ENCODE assay signal across 22 cellular contexts in genomic region chr5:14181299-14181968, GRCh38. TPM values are rescaled to one million over a fixed set of nuclear protein-coding genes. Genes with fewer than 3 reads are reported as not detected.
DNase-seq lines count a peak whose midpoint lies in the region; ATAC-seq, FAIRE-seq and TF ChIP-seq lines count a peak whose summit lies in the region.
"Had no signal": no experiment of that assay in that cellular context is flagged by ENCODE, and none has a peak within 500 bp of the region (broad histone marks: within the 10 kb centered on the region; RNA-seq: fewer than 3 reads in every experiment).

No MANE protein-coding gene starts in this region.

- peak overlapping the region in 1 of 2 experiments; percentile 76 for H2BK12ac ChIP-seq in mesenchymal stem cell (ENCODE audit: low read length in 2 of 2)

- H3K4me1 ChIP-seq in astrocyte (ENCODE audit: insufficient read depth, low read length), result peaks cover 90% of the 10 kb centered on the region
- peaks cover 41% of the 10 kb centered on the region for H3K4me1 ChIP-seq in mesenchymal stem cell (ENCODE audit: control insufficient read depth, insufficient read depth, low read depth, low read length)
- H3K4me1 ChIP-seq in stomach smooth muscle (ENCODE audit: control insufficient read depth, insufficient read depth, low read length), result peaks cover 41% of the 10 kb centered on the region
- H3K4me1 ChIP-seq in mucosa of descending colon (ENCODE audit: low read depth), result peaks cover 37% of the 10 kb centered on the region

- DNase-seq in HFFc6 (no peak), astrocyte (ENCODE audit: low read depth) (no peak), mesenchymal stem cell (no peak), NCI-H446 (lab: John Stamatoyannopoulos, UW) (no peak), iPS-NIHi7 (ENCODE audit: extremely low spot score) (no peak), mucosa of descending colon (no peak)
- DNase-seq: activated CD4-positive, alpha-beta memory T cell treated with anti-CD3 and anti-CD28 coated beads for 36 hours; activated T-cell treated with anti-CD3 and anti-CD28 coated beads, Interleukin-2, amount 50 U/mL, for 1 hour; caudate nucleus; DMS153; effector CD8-positive, alpha-beta T cell; GOT3; KG1; NCI-H1092; NCI-H69; occipital lobe; stimulated activated CD4-positive, alpha-beta T cell treated with anti-CD3 and anti-CD28 coated beads, Interleukin-4, amount 100 ng/mL, for 24 hours; thyroid gland had no signal

- peak overlapping the region; percentile 14 for H3K4me2 ChIP-seq in astrocyte (ENCODE audit: low read length)
- H3K4me2 ChIP-seq in mesenchymal stem cell (ENCODE audit: low read length, poor library complexity, severe bottlenecking), result no peak overlapping the region

- H3K4me3 Mint-ChIP-seq in HFFc6 (peak overlapping the region; percentile 45; the same call in 1 of the 2 replicates), astrocyte (ENCODE audit: unreplicated experiment) (no peak overlapping the region)
- H3K4me3 Mint-ChIP-seq: activated CD4-positive, alpha-beta memory T cell treated with anti-CD3 and anti-CD28 coated beads for 36 hours; activated naive CD8-positive, alpha-beta T cell had no signal

- no peak overlapping the region for H2BK120ac ChIP-seq in mesenchymal stem cell (ENCODE audit: low read depth, low read length)

- H4K91ac ChIP-seq in mesenchymal stem cell (ENCODE audit: low read length), result peak overlapping the region; percentile 78

- H3K27ac ChIP-seq in astrocyte (ENCODE audit: low read depth, low read length) (peak overlapping the region; percentile 67), mesenchymal stem cell (ENCODE audit: low read length, poor library complexity, severe bottlenecking) (no peak overlapping the region), stomach smooth muscle (ENCODE audit: low read length) (peak overlapping the region; percentile 98)
- H3K27ac ChIP-seq: thyroid gland had no signal

- peak overlapping the region; percentile 97 for H4K8ac ChIP-seq in mesenchymal stem cell (ENCODE audit: low read length)

- H3K36me3 ChIP-seq in astrocyte (ENCODE audit: insufficient read depth, low read length), result no peaks in the 10 kb centered on the region
- peaks cover 0 to under 1% of the 10 kb centered on the region in 2 experiments for H3K36me3 ChIP-seq in mesenchymal stem cell (ENCODE audit: control insufficient read depth in 1 of 2, insufficient read depth in 2 of 2, low read depth in 1 of 2, low read length in 2 of 2)
- H3K36me3 ChIP-seq in stomach smooth muscle (ENCODE audit: control insufficient read depth in 2 of 2, insufficient read depth in 2 of 2, low read length in 2 of 2), result no peaks in the 10 kb centered on the region
- no peaks in the 10 kb centered on the region for H3K36me3 ChIP-seq in mucosa of descending colon (ENCODE audit: low read depth)
- H3K36me3 ChIP-seq: thyroid gland had no signal

- H3K27me3 ChIP-seq in astrocyte (ENCODE audit: insufficient read depth, low read length), result no peaks in the 10 kb centered on the region
- H3K27me3 ChIP-seq in mesenchymal stem cell (ENCODE audit: control insufficient read depth in 1 of 2, insufficient read depth in 1 of 2, low read length in 2 of 2), result no peaks in the 10 kb centered on the region
- no peaks in the 10 kb centered on the region for H3K27me3 ChIP-seq in stomach smooth muscle (ENCODE audit: control insufficient read depth in 1 of 2, insufficient read depth in 2 of 2, low read length in 2 of 2)
- H3K27me3 ChIP-seq: thyroid gland had no signal

- H3K9me3 ChIP-seq in astrocyte (ENCODE audit: insufficient read depth, low read depth, low read length) (no peaks in the 10 kb centered on the region), mesenchymal stem cell (ENCODE audit: control insufficient read depth, low read length) (no peaks in the 10 kb centered on the region), stomach smooth muscle (ENCODE audit: control insufficient read depth in 2 of 2, low read length in 2 of 2) (no peaks in the 10 kb centered on the region), mucosa of descending colon (no peaks in the 10 kb centered on the region)
- H3K9me3 ChIP-seq: thyroid gland had no signal

- TF ChIP-seq CTCF in HFFc6 (IDR thresholded peaks at IDR 0.05), result no peak
- no peak for TF ChIP-seq CTCF in astrocyte (IDR thresholded peaks at IDR 0.05; ENCODE audit: insufficient read depth, low read depth, low read length)
- no peak for TF ChIP-seq CTCF in mucosa of descending colon (IDR thresholded peaks at IDR 0.05)

- H3K14ac ChIP-seq in mesenchymal stem cell (ENCODE audit: low read length in 2 of 2), result no peak overlapping the region

- H3K27ac Mint-ChIP-seq in HFFc6 (peak overlapping the region; percentile 91), astrocyte (ENCODE audit: unreplicated experiment) (peak overlapping the region; percentile 31)
- H3K27ac Mint-ChIP-seq: activated CD4-positive, alpha-beta memory T cell treated with anti-CD3 and anti-CD28 coated beads for 36 hours; activated naive CD8-positive, alpha-beta T cell had no signal

- H3K4me1 Mint-ChIP-seq in HFFc6 (ENCODE audit: low read depth), result peaks cover 92% of the 10 kb centered on the region
- H3K4me1 Mint-ChIP-seq in astrocyte (ENCODE audit: low read depth, unreplicated experiment), result peaks cover 72% of the 10 kb centered on the region

- no peaks in the 10 kb centered on the region for H3K27me3 Mint-ChIP-seq in HFFc6 (ENCODE audit: insufficient read depth)
- H3K27me3 Mint-ChIP-seq in astrocyte (ENCODE audit: low read depth, unreplicated experiment), result no peaks in the 10 kb centered on the region
- H3K27me3 Mint-ChIP-seq: activated CD4-positive, alpha-beta memory T cell treated with anti-CD3 and anti-CD28 coated beads for 36 hours; B cell had no signal

- no peak overlapping the region for H3K23ac ChIP-seq in mesenchymal stem cell (ENCODE audit: low read length in 2 of 2)

- H2AK5ac ChIP-seq in mesenchymal stem cell (ENCODE audit: low read length, severe bottlenecking), result peak overlapping the region; percentile 1

- H2BK15ac ChIP-seq in mesenchymal stem cell (ENCODE audit: low read depth, poor library complexity, severe bottlenecking), result peak overlapping the region; percentile 77

- no peaks in the 10 kb centered on the region for H3K79me1 ChIP-seq in mesenchymal stem cell (replicated peaks; ENCODE audit: low read length, poor library complexity, severe bottlenecking)

- H2AFZ ChIP-seq in astrocyte (ENCODE audit: low read depth, low read length) (no peak overlapping the region), mesenchymal stem cell (ENCODE audit: low read depth, low read length) (no peak overlapping the region)

- WGBS in mesenchymal stem cell, result 76% methylated on average over 11 of the region's 11 CpGs

- no peak overlapping the region for H3K4me3 ChIP-seq in astrocyte (ENCODE audit: insufficient read depth, low read depth, low read length)
- H3K4me3 ChIP-seq in mesenchymal stem cell (ENCODE audit: insufficient read depth in 1 of 2, low read depth in 1 of 2, low read length in 2 of 2), result no peak overlapping the region
- H3K4me3 ChIP-seq in stomach smooth muscle (ENCODE audit: low read length in 2 of 2), result no peak overlapping the region
- H3K4me3 ChIP-seq in mucosa of descending colon, result no peak overlapping the region
- H3K4me3 ChIP-seq: thyroid gland had no signal

- peak overlapping the region in 1 of 2 experiments; percentile 22 for H3K18ac ChIP-seq in mesenchymal stem cell (ENCODE audit: low read depth in 1 of 2, low read length in 2 of 2)

- H3K4ac ChIP-seq in mesenchymal stem cell (ENCODE audit: low read depth in 1 of 2, low read length in 2 of 2), result peak overlapping the region; percentile 0 to 88

- peaks cover 17% of the 10 kb centered on the region for H4K20me1 ChIP-seq in astrocyte (ENCODE audit: insufficient read depth, low read length)

- peaks cover 100% of the 10 kb centered on the region for H3K79me2 ChIP-seq in astrocyte (ENCODE audit: insufficient read depth, low read length)

- no peak for FAIRE-seq in astrocyte (lab: Jason Lieb, UNC)

- H3K9me3 Mint-ChIP-seq in HFFc6 (no peaks in the 10 kb centered on the region), astrocyte (ENCODE audit: unreplicated experiment) (no peaks in the 10 kb centered on the region)
- H3K9me3 Mint-ChIP-seq: activated CD4-positive, alpha-beta memory T cell treated with anti-CD3 and anti-CD28 coated beads for 36 hours had no signal

- H3K9ac ChIP-seq in astrocyte (ENCODE audit: low read length) (peak overlapping the region; percentile 47), mesenchymal stem cell (ENCODE audit: low read length) (no peak overlapping the region), stomach smooth muscle (ENCODE audit: low read length in 2 of 2) (no peak overlapping the region)

- H3K36me3 Mint-ChIP-seq in HFFc6 (ENCODE audit: low read depth) (peaks cover 21% of the 10 kb centered on the region), astrocyte (ENCODE audit: low read depth, unreplicated experiment) (peaks cover 6% of the 10 kb centered on the region)
- H3K36me3 Mint-ChIP-seq: activated CD4-positive, alpha-beta memory T cell treated with anti-CD3 and anti-CD28 coated beads for 36 hours; activated naive CD8-positive, alpha-beta T cell had no signal

- H2BK5ac ChIP-seq in mesenchymal stem cell (ENCODE audit: low read depth, low read length, poor library complexity, severe bottlenecking), result no peak overlapping the region

- ATAC-seq in GM19397 (IDR thresholded peaks at IDR 0.05; ENCODE audit: unreplicated experiment) (no peak), mucosa of descending colon (no peak)

- intact Hi-C loops in mucosa of descending colon (cut with DNase I, micrococcal nuclease), result no loop called here

RNA-seq across cellular contexts. Expression of gene TRIO, which starts 38.3 kb away (rescaled TPM):
- total RNA-seq in HFFc6 (2021; fragmentation: NEBNext Ultra II Directional; extraction: Animal tissue kit (Norgen Biotek cat#: 25700)), result 100 to 1,000 TPM; 167 to 219 (median 190) TPM
- total RNA-seq in astrocyte (291 and 347 TPM in 2 replicates), mucosa of descending colon (100 to 1,000 TPM; 164 to 231 (median 168) TPM)
- 39.8 TPM for polyA plus RNA-seq in mesenchymal stem cell (2013, experiment 1 of 2)
- polyA plus RNA-seq in mesenchymal stem cell (2013, experiment 2 of 2), result 39.0 TPM
